ENCODE assay signal across 14 cellular contexts in the genomic region with DNA sequence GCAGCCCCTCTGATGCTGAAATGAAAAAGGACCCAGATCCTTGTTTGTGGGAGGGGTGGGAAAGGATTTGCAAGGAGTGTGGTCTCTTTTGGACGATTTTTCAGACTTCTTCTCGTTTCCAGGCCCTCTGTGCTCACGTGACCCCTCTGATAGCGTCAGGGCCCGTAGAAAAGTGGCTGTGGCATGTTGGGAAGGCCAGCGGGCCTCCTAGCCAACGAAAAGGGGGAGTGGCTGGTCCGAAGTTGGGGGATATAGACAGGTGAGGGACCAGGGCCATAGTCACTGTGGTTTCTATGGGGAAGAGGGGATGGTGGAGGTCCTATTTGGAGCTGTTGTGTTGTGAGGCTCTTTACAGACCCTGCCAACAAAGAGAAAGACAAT. TPM values are rescaled to one million over a fixed set of nuclear protein-coding genes. Genes with fewer than 3 reads are reported as not detected.
DNase-seq lines count a peak whose midpoint lies in the region; ATAC-seq and TF ChIP-seq lines count a peak whose summit lies in the region.
"Had no signal": no experiment of that assay in that cellular context is flagged by ENCODE, and none has a peak within 500 bp of the region (broad histone marks: within the 10 kb centered on the region; RNA-seq: fewer than 3 reads in every experiment).

No MANE protein-coding gene starts in this region.

- peak overlapping the region; percentile 46 for H3K4me3 Mint-ChIP-seq in central memory CD8-positive, alpha-beta T cell
- H3K4me3 Mint-ChIP-seq in nephron progenitor cell (no peak overlapping the region), mesothelial cell of epicardium (no peak overlapping the region)

- no peak for DNase-seq in central memory CD8-positive, alpha-beta T cell (ENCODE audit: low spot score in 2 of 2)
- DNase-seq in nephron progenitor cell (no peak), NCI-H2171 treated with DMSO at 0.1 percent for 48 hours (lab: John Stamatoyannopoulos, UW) (no peak), foreskin keratinocyte (no peak), mesothelial cell of epicardium (ENCODE audit: low spot score in 2 of 2, unreplicated experiment in 2 of 2) (no peak)
- DNase-seq: activated CD4-positive, CD25-positive, alpha-beta regulatory T cell; activated T-cell treated with anti-CD3 and anti-CD28 coated beads for 4 hours; AML-193; amygdala had no signal

- H3K4me1 ChIP-seq in BLaER1 = peaks cover 47% of the 10 kb centered on the region
- H3K4me1 ChIP-seq in Loucy (ENCODE audit: insufficient read depth, low read length, poor library complexity, severe bottlenecking) = peaks cover 19% of the 10 kb centered on the region
- H3K4me1 ChIP-seq in foreskin keratinocyte = no peaks in the 10 kb centered on the region
- H3K4me1 ChIP-seq: SJSA1 had no signal

- peak overlapping the region; percentile 81 for H3K27ac Mint-ChIP-seq in central memory CD8-positive, alpha-beta T cell (ENCODE audit: low read depth)
- H3K27ac Mint-ChIP-seq in nephron progenitor cell = peak overlapping the region; percentile 61
- no peak overlapping the region for H3K27ac Mint-ChIP-seq in mesothelial cell of epicardium

- H3K36me3 ChIP-seq in BLaER1 (no peaks in the 10 kb centered on the region), Loucy (ENCODE audit: insufficient read depth, low read length) (no peaks in the 10 kb centered on the region)
- H3K36me3 ChIP-seq: SJSA1 had no signal

- no peaks in the 10 kb centered on the region for H3F3A ChIP-seq in Loucy (ENCODE audit: low read depth)

- H3K9me2 ChIP-seq in Loucy (replicated peaks; ENCODE audit: low read depth, low read length) = no peaks in the 10 kb centered on the region

- H3K27ac ChIP-seq in BLaER1 = no peak overlapping the region
- H3K27ac ChIP-seq in foreskin keratinocyte = no peak overlapping the region
- H3K27ac ChIP-seq: SJSA1 had no signal

- H3K9me3 Mint-ChIP-seq in central memory CD8-positive, alpha-beta T cell = no peaks in the 10 kb centered on the region
- H3K9me3 Mint-ChIP-seq in nephron progenitor cell = no peaks in the 10 kb centered on the region
- H3K9me3 Mint-ChIP-seq in mesothelial cell of epicardium = no peaks in the 10 kb centered on the region

- H3K79me2 ChIP-seq in Loucy (ENCODE audit: insufficient read depth, low read length) = peaks cover 13% of the 10 kb centered on the region; the same call in 1 of the 2 replicates

- H3K9me3 ChIP-seq in BLaER1 (no peaks in the 10 kb centered on the region), Loucy (ENCODE audit: insufficient read depth, low read depth, low read length) (no peaks in the 10 kb centered on the region)
- H3K9me3 ChIP-seq: SJSA1 had no signal

- H3K27me3 ChIP-seq in BLaER1 (peaks cover 8% of the 10 kb centered on the region; the same call in 1 of the 2 replicates), Loucy (ENCODE audit: insufficient read depth, low read length, poor library complexity, severe bottlenecking) (no peaks in the 10 kb centered on the region), foreskin keratinocyte (no peaks in the 10 kb centered on the region)
- H3K27me3 ChIP-seq: SJSA1 had no signal

- H4K20me1 ChIP-seq in BLaER1 (0 out of 2 replicates have a peak, but pooled peaks cover 7% of the 10 kb centered on the region), Loucy (ENCODE audit: insufficient read depth, low read length, poor library complexity, severe bottlenecking) (no peaks in the 10 kb centered on the region)

- no peaks in the 10 kb centered on the region for H3K27me3 Mint-ChIP-seq in central memory CD8-positive, alpha-beta T cell
- H3K27me3 Mint-ChIP-seq in nephron progenitor cell (ENCODE audit: low read depth, poor library complexity) = peaks cover 3% of the 10 kb centered on the region
- H3K27me3 Mint-ChIP-seq in mesothelial cell of epicardium (ENCODE audit: low read depth) = peaks cover 2% of the 10 kb centered on the region

- no peak overlapping the region for H3K9ac ChIP-seq in BLaER1
- no peak overlapping the region for H3K9ac ChIP-seq in Loucy (ENCODE audit: low read depth, low read length, poor library complexity, severe bottlenecking)

- no peak overlapping the region for H3K4me3 ChIP-seq in BLaER1
- H3K4me3 ChIP-seq in Loucy (ENCODE audit: low read length, poor library complexity, severe bottlenecking) = no peak overlapping the region
- H3K4me3 ChIP-seq: coronary artery, SJSA1 had no signal

- H3K4me2 ChIP-seq in BLaER1 (peak overlapping the region; percentile 48), Loucy (ENCODE audit: low read depth, low read length, poor library complexity, severe bottlenecking) (peak overlapping the region; percentile 31)

- peaks cover 34% of the 10 kb centered on the region for H3K4me1 Mint-ChIP-seq in central memory CD8-positive, alpha-beta T cell
- H3K4me1 Mint-ChIP-seq in nephron progenitor cell (peaks cover 70% of the 10 kb centered on the region), mesothelial cell of epicardium (peaks cover 14% of the 10 kb centered on the region)

- H2AFZ ChIP-seq in Loucy (ENCODE audit: low read length) = no peak overlapping the region

- peaks cover 6% of the 10 kb centered on the region for H3K36me3 Mint-ChIP-seq in central memory CD8-positive, alpha-beta T cell (ENCODE audit: insufficient read depth)
- H3K36me3 Mint-ChIP-seq in nephron progenitor cell (ENCODE audit: low read depth) (no peaks in the 10 kb centered on the region), mesothelial cell of epicardium (no peaks in the 10 kb centered on the region)

- no peak for ATAC-seq in central memory CD8-positive, alpha-beta T cell (replicated peaks; ENCODE audit: extremely low read depth, poor library complexity, severe bottlenecking)
- ATAC-seq in GM19397 (IDR thresholded peaks at IDR 0.05; ENCODE audit: unreplicated experiment) (no peak), foreskin keratinocyte (no peak)

- TF ChIP-seq CTCF in Loucy (conservative IDR thresholded peaks at IDR 0.05; ENCODE audit: low read length) = no peak
- TF ChIP-seq CTCF in nephron progenitor cell (IDR thresholded peaks at IDR 0.05) = no peak
- no peak for TF ChIP-seq CTCF in foreskin keratinocyte (conservative IDR thresholded peaks at IDR 0.05)
- no peak for TF ChIP-seq CTCF in mesothelial cell of epicardium (IDR thresholded peaks at IDR 0.05; ENCODE audit: unreplicated experiment)

RNA-seq across cellular contexts. Expression of gene PARVB, which starts 6.6 kb away (rescaled TPM):
- 13.9 and 16.8 TPM in 2 replicates for total RNA-seq in foreskin keratinocyte
- polyA plus RNA-seq in foreskin keratinocyte = 13.9 and 15.1 TPM in 2 replicates
- 21.7 to 23.3 TPM (median 22.1 TPM) in 3 replicates for total RNA-seq in mesothelial cell of epicardium
